8 cellular contexts compared by ENCODE assay signal in the genomic region with DNA sequence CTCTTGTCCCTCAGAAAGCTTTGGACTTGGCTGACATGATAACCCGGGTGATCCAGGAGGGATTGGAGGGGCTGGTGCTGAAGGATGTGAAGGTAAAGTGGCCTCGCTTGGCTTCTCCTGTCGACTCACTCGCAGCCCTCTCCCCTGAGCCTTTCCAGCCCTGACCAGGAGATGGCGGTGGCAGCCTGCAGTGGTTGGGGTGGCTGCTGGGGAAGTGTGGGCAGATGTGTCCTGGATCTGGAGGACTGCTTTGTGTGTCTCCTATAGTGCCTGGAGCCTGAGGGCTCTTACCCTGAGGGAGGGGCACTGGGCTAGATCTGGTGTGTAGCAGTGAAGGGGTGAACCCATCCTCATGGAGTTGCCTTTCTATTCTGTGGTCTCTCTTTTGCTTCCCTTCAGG. TPM values are rescaled to one million over a fixed set of nuclear protein-coding genes. Genes with fewer than 3 reads are reported as not detected.
A peak's percentile ranks its signal among the peaks of the same experiment; 100 is the strongest.
DNase-seq lines count a peak whose midpoint lies in the region; ATAC-seq, FAIRE-seq and TF ChIP-seq lines count a peak whose summit lies in the region.

No MANE protein-coding gene starts in this region.

- DNase-seq in CD1c-positive myeloid dendritic cell (ENCODE audit: extremely low spot score) (peak; percentile 81), NCI-H82 (lab: John Stamatoyannopoulos, UW) (peak; percentile 76), endothelial cell of umbilical vein (ENCODE audit: low read depth, low spot score) (peak; percentile 78), mucosa of gallbladder (ENCODE audit: low spot score) (peak; percentile 70)
- DNase-seq in activated CD8-positive, alpha-beta memory T cell treated with anti-CD3 and anti-CD28 coated beads, Interleukin-2, amount 50 U/mL, for 4 hours: peak; percentile 80
- peak; percentile 45 to 55 for DNase-seq in stimulated activated CD8-positive, alpha-beta memory T cell treated with anti-CD3 and anti-CD28 coated beads, Interleukin-4, amount 100 ng/mL, for 4 hours (ENCODE audit: low read depth in 2 of 2, low spot score in 1 of 2)

- intact Hi-C loops in endothelial cell of umbilical vein (cut with micrococcal nuclease): loop anchor here (1.0 to 2.0 kb wide), 4 partner anchors 25 to 121 kb away; a partner anchor contains a TSS

- H3K4me1 ChIP-seq in endothelial cell of umbilical vein (ENCODE audit: control insufficient read depth, extremely low read depth, insufficient read depth, low read length): peaks cover 2% of the 10 kb centered on the region

- no peak overlapping the region for H3K27ac ChIP-seq in endothelial cell of umbilical vein (ENCODE audit: insufficient read depth, low read depth, low read length)

- dilution Hi-C loops in endothelial cell of umbilical vein (cut with MboI; ENCODE audit: extremely low pct_ligation_motif_present, low sequenced_read_pairs): loop anchor here (25.0 kb wide), 1 partner anchor 114 kb away; a partner anchor contains a TSS

- H3K79me2 ChIP-seq in endothelial cell of umbilical vein (ENCODE audit: control insufficient read depth, insufficient read depth, low read length): no peaks in the 10 kb centered on the region

- POLR2A ChIA-PET in endothelial cell of umbilical vein (lab: Charles Lee): no interaction called here

- H4K20me1 ChIP-seq in endothelial cell of umbilical vein (replicated peaks; ENCODE audit: control insufficient read depth, extremely low read depth, insufficient read depth, low read length): no peaks in the 10 kb centered on the region

- ATAC-seq in GM21737 (IDR thresholded peaks at IDR 0.05; ENCODE audit: unreplicated experiment): peak; percentile 55
- ATAC-seq in HG03571 (IDR thresholded peaks at IDR 0.05; ENCODE audit: unreplicated experiment): no peak

- H3K9ac ChIP-seq in endothelial cell of umbilical vein (replicated peaks; ENCODE audit: extremely low read depth, insufficient read depth, low read length): no peak overlapping the region

- TF ChIP-seq CTCF in endothelial cell of umbilical vein (IDR thresholded peaks at IDR 0.05; ENCODE audit: extremely low read depth in 1 of 2, insufficient read depth in 1 of 2, low read depth in 1 of 2, low read length in 2 of 2): peak; percentile 92 to 95

- CTCF ChIA-PET in endothelial cell of umbilical vein (lab: Charles Lee): interaction anchor here (1.6 to 5.0 kb wide), 5 partner anchors 24 to 121 kb away, joined by 4 to 38 read pairs (median 8); a partner anchor contains a TSS

- no peaks in the 10 kb centered on the region for H3K9me1 ChIP-seq in endothelial cell of umbilical vein (replicated peaks; ENCODE audit: control insufficient read depth, extremely low read depth, insufficient read depth, low read length)

- peak; percentile 93 for FAIRE-seq in endothelial cell of umbilical vein (lab: Jason Lieb, UNC)

- no peak overlapping the region for H2AFZ ChIP-seq in endothelial cell of umbilical vein (ENCODE audit: low read depth, low read length)

- H3K36me3 ChIP-seq in endothelial cell of umbilical vein (ENCODE audit: control insufficient read depth in 2 of 2, extremely low read depth in 1 of 2, insufficient read depth in 2 of 2, low read length in 2 of 2): peaks cover 2 to 15% of the 10 kb centered on the region in 2 experiments

- TF ChIP-seq POLR2A in endothelial cell of umbilical vein (IDR thresholded peaks at IDR 0.05; ENCODE audit: low read depth, low read length): no peak

- H3K27me3 ChIP-seq in endothelial cell of umbilical vein (ENCODE audit: control insufficient read depth in 2 of 2, insufficient read depth in 2 of 2, low read length in 2 of 2): no peaks in the 10 kb centered on the region

- no peak overlapping the region for H3K4me2 ChIP-seq in endothelial cell of umbilical vein (ENCODE audit: insufficient read depth, low read length)

- H3K4me3 ChIP-seq in endothelial cell of umbilical vein (replicated peaks in 1 of 3; ENCODE audit: insufficient read depth in 1 of 3, low read depth in 1 of 3, low read length in 3 of 3): no peak overlapping the region

- no TSS peak for BruUV-seq in endothelial cell of umbilical vein (replicated peaks; lab: Mats Ljungman, UMichigan)

- no peaks in the 10 kb centered on the region for H3K9me3 ChIP-seq in endothelial cell of umbilical vein (replicated peaks; ENCODE audit: control insufficient read depth, insufficient read depth, low read length)

TF ChIP-seq in endothelial cell of umbilical vein, 7 proteins besides CTCF, POLR2A, EP300 and RAD21:
- no peak for TF ChIP-seq POLR2AphosphoS5 (IDR thresholded peaks at IDR 0.05; ENCODE audit: insufficient read depth, low read depth, low read length)
- no peak for TF ChIP-seq JUN (IDR thresholded peaks at IDR 0.05; ENCODE audit: borderline replicate concordance, insufficient read depth, insufficient read length, low read depth)
- TF ChIP-seq GATA2 (IDR thresholded peaks at IDR 0.05; ENCODE audit: insufficient read depth, insufficient read length, low read depth, low read length): no peak
- TF ChIP-seq, protein P1, sequence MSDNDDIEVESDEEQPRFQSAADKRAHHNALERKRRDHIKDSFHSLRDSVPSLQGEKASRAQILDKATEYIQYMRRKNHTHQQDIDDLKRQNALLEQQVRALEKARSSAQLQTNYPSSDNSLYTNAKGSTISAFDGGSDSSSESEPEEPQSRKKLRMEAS (IDR thresholded peaks at IDR 0.05; ENCODE audit: insufficient read depth, insufficient read length): no peak
- no peak for TF ChIP-seq FOS (IDR thresholded peaks at IDR 0.05; ENCODE audit: borderline replicate concordance, insufficient read depth, low read length)
- no peak for TF ChIP-seq EZH2 (IDR thresholded peaks at IDR 0.05; ENCODE audit: borderline replicate concordance, low read depth, low read length, severe bottlenecking)
- TF ChIP-seq MYC (IDR thresholded peaks at IDR 0.05; ENCODE audit: low read depth, low read length): no peak
TF ChIP-seq in endothelial cell of umbilical vein: peak in this region for 0.

RNA-seq across cellular contexts. Expression of a gene that starts 17.9 kb away (rescaled TPM):
- total RNA-seq in endothelial cell of umbilical vein: 35.3 and 39.7 TPM in 2 replicates
- polyA plus RNA-seq in endothelial cell of umbilical vein: 23.0 and 25.8 TPM in 2 replicates
- polyA plus RNA-seq in endothelial cell of umbilical vein (2011; cell fraction: cytosol; rRNA removed): 26.2 and 33.5 TPM in 2 replicates
- polyA plus RNA-seq in endothelial cell of umbilical vein (2011; cell fraction: nucleus; rRNA removed): 61.2 and 73.7 TPM in 2 replicates
- polyA plus RNA-seq in endothelial cell of umbilical vein (2012): 23.5 and 26.2 TPM in 2 replicates
- polyA minus RNA-seq in endothelial cell of umbilical vein: 76.9 and 81.7 TPM in 2 replicates
- polyA minus RNA-seq in endothelial cell of umbilical vein (2011; cell fraction: cytosol; rRNA and poly(A)+ RNA removed): 39.3 TPM
- 60.2 and 75.1 TPM in 2 replicates for polyA minus RNA-seq in endothelial cell of umbilical vein (2011; cell fraction: nucleus; rRNA and poly(A)+ RNA removed)
- 39.1 TPM for total RNA-seq in mucosa of gallbladder

RNA-seq across cellular contexts. Expression of a gene that starts 36.9 kb away (rescaled TPM):
- 13.9 and 15.0 TPM in 2 replicates for total RNA-seq in endothelial cell of umbilical vein
- polyA plus RNA-seq in endothelial cell of umbilical vein: 2.2 and 3.1 TPM in 2 replicates
- polyA plus RNA-seq in endothelial cell of umbilical vein (2011; cell fraction: cytosol; rRNA removed): 5.6 and 5.9 TPM in 2 replicates
- polyA plus RNA-seq in endothelial cell of umbilical vein (2011; cell fraction: nucleus; rRNA removed): 6.5 and 8.1 TPM in 2 replicates
- 8.6 and 11.8 TPM in 2 replicates for polyA plus RNA-seq in endothelial cell of umbilical vein (2012)
- 3.4 and 5.9 TPM in 2 replicates for polyA minus RNA-seq in endothelial cell of umbilical vein
- 3.2 TPM for polyA minus RNA-seq in endothelial cell of umbilical vein (2011; cell fraction: cytosol; rRNA and poly(A)+ RNA removed)
- polyA minus RNA-seq in endothelial cell of umbilical vein (2011; cell fraction: nucleus; rRNA and poly(A)+ RNA removed): 9.5 and 11.1 TPM in 2 replicates
- 12.0 TPM for total RNA-seq in mucosa of gallbladder

RNA-seq across cellular contexts. Expression of a gene that starts 36.9 kb away (rescaled TPM):
- total RNA-seq in endothelial cell of umbilical vein (0.78 and 1.6 TPM in 2 replicates), mucosa of gallbladder (1.2 TPM)
- polyA plus RNA-seq in endothelial cell of umbilical vein: 0.35 and 0.37 TPM in 2 replicates
- polyA plus RNA-seq in endothelial cell of umbilical vein (2011; cell fraction: cytosol; rRNA removed): 0.42 and 0.48 TPM in 2 replicates
- 0.80 and 0.82 TPM in 2 replicates for polyA plus RNA-seq in endothelial cell of umbilical vein (2011; cell fraction: nucleus; rRNA removed)
- 0.19 and 0.66 TPM in 2 replicates for polyA plus RNA-seq in endothelial cell of umbilical vein (2012)
- 0.27 and 0.57 TPM in 2 replicates for polyA minus RNA-seq in endothelial cell of umbilical vein
- polyA minus RNA-seq in endothelial cell of umbilical vein (2011; cell fraction: cytosol; rRNA and poly(A)+ RNA removed): not detected
- polyA minus RNA-seq in endothelial cell of umbilical vein (2011; cell fraction: nucleus; rRNA and poly(A)+ RNA removed): 0.24 and 0.48 TPM in 2 replicates
